ENCODE assay signal across 7 cellular contexts in the genomic region with DNA sequence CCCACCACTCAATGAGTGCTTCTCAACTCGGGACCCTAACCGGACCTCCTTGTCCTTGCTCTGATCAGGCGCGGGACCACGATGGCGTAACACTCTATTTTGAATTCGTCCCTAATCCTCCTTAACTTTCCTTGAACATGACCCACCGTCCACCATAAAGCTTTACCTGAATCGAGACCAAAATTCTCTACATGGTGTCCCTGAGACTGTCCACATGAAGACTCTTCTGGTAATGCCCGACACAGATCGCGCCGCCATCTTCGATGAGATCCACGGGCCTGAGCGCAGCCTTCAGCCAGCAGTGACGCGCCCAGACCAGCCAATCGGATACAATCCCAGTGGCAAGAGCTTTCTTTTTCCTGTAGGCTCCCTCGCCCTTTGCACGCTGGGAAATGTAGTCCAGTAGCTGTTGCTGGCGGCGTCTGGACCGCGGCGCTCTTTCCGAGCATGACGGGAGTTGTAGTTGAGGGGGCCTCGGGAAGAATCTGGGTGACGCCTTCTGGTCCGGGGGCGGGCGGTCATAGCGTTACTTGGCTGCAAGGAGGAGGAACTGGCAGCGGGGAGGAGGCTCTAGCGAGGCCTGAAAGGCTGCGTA. TPM values are rescaled to one million over a fixed set of nuclear protein-coding genes. Genes with fewer than 3 reads are reported as not detected.
DNase-seq lines count a peak whose midpoint lies in the region; ATAC-seq, FAIRE-seq and TF ChIP-seq lines count a peak whose summit lies in the region.

MRPL50 (minus strand) TSS at position 284 of the 595 bp plus-strand sequence; CDS start at position 258, 26 bp downstream.
ZNF189 (plus strand) TSS at position 517 of the 595 bp plus-strand sequence. CDS start 306 bp downstream, outside the sequence.

- in situ Hi-C loops in gastrocnemius medialis (cut with MboI; ENCODE audit: low sequenced_read_pairs in 4 of 4), result loop anchor here in 2 of 4 donors (5.0 kb wide), 1 partner anchor 134 kb away; the partner anchor contains the start of gene RNF20 (in 2 of the 2)

- peak within 1 kb of the TSS; percentile 98 to 100 (median 99) for H3K27ac Mint-ChIP-seq in brain

- peak; percentile 93 for FAIRE-seq in TTC549 (lab: Jason Lieb, UNC)

- H3K4me1 Mint-ChIP-seq in brain, result peaks cover 76% of the 10 kb centered on the region

- peak within 1 kb of the TSS; percentile 76; the same call in 1 of the 2 replicates for H3K4me3 ChIP-seq in iPS DF 6.9 (ENCODE audit: low read length)
- peak within 1 kb of the TSS; percentile 71 to 85 (median 78) for H3K4me3 ChIP-seq in gastrocnemius medialis

- peaks cover 14% of the 10 kb centered on the region for H3K27me3 Mint-ChIP-seq in brain

- no peaks in the 10 kb centered on the region for H3K36me3 ChIP-seq in iPS DF 6.9 (ENCODE audit: control insufficient read depth, insufficient read depth, low read length)
- H3K36me3 ChIP-seq in gastrocnemius medialis, result peaks cover 0 to 49% of the 10 kb centered on the region in 2 donors

- no peaks in the 10 kb centered on the region for H3K9me3 ChIP-seq in iPS DF 6.9 (ENCODE audit: control insufficient read depth, insufficient read depth, low read length)
- no peaks in the 10 kb centered on the region for H3K9me3 ChIP-seq in gastrocnemius medialis

- peaks cover 86% of the 10 kb centered on the region for H3K36me3 Mint-ChIP-seq in brain

- H3K27me3 ChIP-seq in iPS DF 6.9 (ENCODE audit: control insufficient read depth, insufficient read depth, low read length), result no peaks in the 10 kb centered on the region
- no peaks in the 10 kb centered on the region for H3K27me3 ChIP-seq in gastrocnemius medialis

- no peak within 1 kb of the TSS for H3K27ac ChIP-seq in iPS DF 6.9 (ENCODE audit: low read length)
- peak within 1 kb of the TSS; percentile 86 to 97 (median 90) for H3K27ac ChIP-seq in gastrocnemius medialis

- DNase-seq in NCI-H2107 (lab: John Stamatoyannopoulos, UW), result peak; percentile 98
- DNase-seq in iPS DF 6.9 (ENCODE audit: low read depth, low spot score), result peak; percentile 92
- DNase-seq in gastrocnemius medialis, result peak; percentile 99

- no CpG with 5 or more reads among the region's 37 CpGs for WGBS in iPS DF 6.9 (ENCODE audit: insufficient coverage, insufficient read length)

- H3K9me3 Mint-ChIP-seq in brain, result peaks cover 33 to 49% (median 47%) of the 10 kb centered on the region in 5 experiments

- peak; percentile 66 to 79 for TF ChIP-seq POLR2A in gastrocnemius medialis (IDR thresholded peaks at IDR 0.05)

- H3K4me3 Mint-ChIP-seq in brain, result peak within 1 kb of the TSS; percentile 97 to 100 (median 98)

- no peak for TF ChIP-seq CTCF in brain (conservative IDR thresholded peaks at IDR 0.05)
- no peak for TF ChIP-seq CTCF in gastrocnemius medialis (IDR thresholded peaks at IDR 0.05 in 4 of 5, conservative IDR thresholded peaks at IDR 0.05 in 1 of 5)

- ATAC-seq in GM18519 (IDR thresholded peaks at IDR 0.05; ENCODE audit: low FRiP score, unreplicated experiment) (peak; percentile 98), HG03060 (IDR thresholded peaks at IDR 0.05; ENCODE audit: low read depth, unreplicated experiment) (peak; percentile 99), gastrocnemius medialis (peak; percentile 97 to 98)

- intact Hi-C loops in gastrocnemius medialis (cut with DNase I; ENCODE audit: low total_unique reads), result loop anchor here (1.0 to 5.0 kb wide), 3 partner anchors 135 to 1581 kb away; partner anchors contain the start of genes MSANTD3 and RNF20

- no peaks in the 10 kb centered on the region for H3K4me1 ChIP-seq in iPS DF 6.9 (ENCODE audit: control insufficient read depth, insufficient read depth, low read length)
- peaks cover 37 to 49% of the 10 kb centered on the region in 2 donors for H3K4me1 ChIP-seq in gastrocnemius medialis

RNA-seq across cellular contexts. Expression of gene MRPL50, which starts in this region (rescaled TPM):
- polyA plus RNA-seq in brain (ENCODE audit: insufficient read depth, low read depth, low replicate concordance), result 8.3 TPM
- total RNA-seq in gastrocnemius medialis, result 10 to 100 TPM in 2 of 4 donors, 1 to 10 TPM in 2; 6.3 to 13.7 (median 10.2) TPM

RNA-seq across cellular contexts. Expression of gene ZNF189, which starts in this region (rescaled TPM):
- polyA plus RNA-seq in brain (ENCODE audit: insufficient read depth, low read depth, low replicate concordance), result 14.4 TPM
- total RNA-seq in gastrocnemius medialis, result 10 to 100 TPM in 3 of 4 donors, 1 to 10 TPM in 1; 9.7 to 42.8 (median 12.2) TPM
